ENCODE assay signal across 12 cellular contexts in the genomic region with DNA sequence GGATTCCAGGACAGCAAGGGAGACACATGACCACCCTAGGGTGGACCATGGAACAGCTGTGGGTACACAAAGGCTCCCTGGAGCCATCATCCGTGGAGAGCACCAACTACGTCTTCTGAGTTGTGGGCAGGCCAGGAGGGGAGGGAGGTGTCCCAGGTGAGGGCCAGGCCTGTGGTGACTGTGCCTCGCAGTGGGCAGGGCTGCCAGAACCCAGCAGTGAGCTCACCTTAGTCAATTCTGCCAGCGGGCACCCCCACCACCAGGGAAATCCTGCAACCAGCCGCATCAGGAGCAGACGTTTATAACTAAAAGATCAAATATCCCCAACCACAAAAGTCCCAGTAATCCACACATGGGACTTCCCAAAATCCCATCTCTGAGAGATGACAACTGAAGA. TPM values are rescaled to one million over a fixed set of nuclear protein-coding genes. Genes with fewer than 3 reads are reported as not detected.
DNase-seq lines count a peak whose midpoint lies in the region; ATAC-seq and TF ChIP-seq lines count a peak whose summit lies in the region.
"Had no signal": no experiment of that assay in that cellular context is flagged by ENCODE, and none has a peak within 500 bp of the region (broad histone marks: within the 10 kb centered on the region; RNA-seq: fewer than 3 reads in every experiment).

No MANE protein-coding gene starts in this region.

- H3K27me3 ChIP-seq in heart left ventricle (no peaks in the 10 kb centered on the region), tibial artery (no peaks in the 10 kb centered on the region)
- H3K27me3 ChIP-seq: uterus had no signal

- TF ChIP-seq CTCF in heart left ventricle (IDR thresholded peaks at IDR 0.05) (no peak), tibial artery (IDR thresholded peaks at IDR 0.05) (no peak)

- H3K4me3 ChIP-seq in heart left ventricle (no peak overlapping the region), tibial artery (no peak overlapping the region)
- H3K4me3 ChIP-seq: uterus had no signal

- H3K36me3 Mint-ChIP-seq in naive B cell = no peaks in the 10 kb centered on the region

- no peak for TF ChIP-seq POLR2A in heart left ventricle (IDR thresholded peaks at IDR 0.05)

- H3K27ac ChIP-seq in heart left ventricle = peak overlapping the region; percentile 0 to 93 (median 72)
- peak overlapping the region; percentile 51 for H3K27ac ChIP-seq in cingulate gyrus (ENCODE audit: low read depth, low read length)
- peak overlapping the region; percentile 76 to 77 for H3K27ac ChIP-seq in tibial artery

- H3K9me3 Mint-ChIP-seq in naive B cell = no peaks in the 10 kb centered on the region

- ATAC-seq in heart left ventricle (no peak), naive B cell (ENCODE audit: low read depth in 2 of 2) (no peak)

- no peaks in the 10 kb centered on the region for H3K36me3 ChIP-seq in heart left ventricle
- H3K36me3 ChIP-seq in tibial artery = no peaks in the 10 kb centered on the region
- H3K36me3 ChIP-seq: uterus had no signal

- intact Hi-C loops in heart left ventricle (cut with DNase I) = loop anchor here in 1 of 10 donors (5.0 kb wide), 1 partner anchor 35 kb away; no protein-coding TSS in a partner anchor
- intact Hi-C loops in cardiac septum (cut with DNase I) = no loop called here
- intact Hi-C loops in tibial artery (cut with DNase I; ENCODE audit: low total_unique reads) = no loop called here

- H3K27me3 Mint-ChIP-seq in naive B cell = no peaks in the 10 kb centered on the region

- H3K9me3 ChIP-seq in heart left ventricle (no peaks in the 10 kb centered on the region), tibial artery (no peaks in the 10 kb centered on the region)
- H3K9me3 ChIP-seq: uterus had no signal

- DNase-seq in heart left ventricle (no peak), cardiac septum (ENCODE audit: low spot score) (no peak), naive B cell (no peak), tibial artery (no peak), A172 (ENCODE audit: low spot score) (no peak), SKM-1 treated with dmso at 0.1 percent for 144 hours (lab: John Stamatoyannopoulos, UW; ENCODE audit: unreplicated experiment) (no peak), islet precursor cell (no peak)
- DNase-seq: activated naive CD4-positive, alpha-beta T cell treated with anti-CD3 and anti-CD28 coated beads, Interleukin-2, amount 50 U/mL, for 16 hours; NCI-H1092; NCI-H446 treated with DMSO at 0.1 percent for 48 hours; uterus had no signal

- H3K4me3 Mint-ChIP-seq in naive B cell = peak overlapping the region in 7 of 8 donors; percentile 2 to 77 (median 57)

- 74 to 79% (median 76%) methylated on average over 3 to 6 of the region's 6 CpGs for WGBS in heart left ventricle, 4 donors

- H3K27ac Mint-ChIP-seq in naive B cell = peak overlapping the region in 5 of 6 donors; percentile 51 to 86 (median 74)

- H3K4me1 ChIP-seq in heart left ventricle (peaks cover 53 to 100% (median 91%) of the 10 kb centered on the region in 12 donors), tibial artery (peaks cover 4 to 100% (median 88%) of the 10 kb centered on the region in 4 donors)

- H3K4me1 Mint-ChIP-seq in naive B cell = peaks cover 56 to 94% (median 84%) of the 10 kb centered on the region in 3 donors

RNA-seq across cellular contexts. Expression of a gene that starts 19.6 kb away (rescaled TPM):
- total RNA-seq in heart left ventricle = 10 to 100 TPM in 4 of 9 donors, 1 to 10 TPM in 5; 5.9 to 17.8 (median 9.1) TPM
- 1 to 10 TPM; 6.2 to 7.3 TPM for polyA plus RNA-seq in heart left ventricle
- 9.9 TPM for total RNA-seq in cardiac septum
- polyA plus RNA-seq in naive B cell (ENCODE audit: low read depth in 6 of 6) = 10 to 100 TPM in 5 of 6 donors, 1 to 10 TPM in 1; 7.0 to 19.3 (median 14.6) TPM
- 9.0 and 10.3 TPM in 2 replicates for total RNA-seq in A172 (2014; rRNA removed; shearing (Covaris generic))

RNA-seq across cellular contexts. Expression of a gene that starts 41.1 kb away (rescaled TPM):
- total RNA-seq in heart left ventricle (100 to 1,000 TPM; 136 to 353 (median 157) TPM), cardiac septum (161 TPM)
- polyA plus RNA-seq in heart left ventricle (100 to 1,000 TPM; 142 to 270 TPM), naive B cell (ENCODE audit: low read depth in 6 of 6) (100 to 1,000 TPM in 1 of 6 donors, 10 to 100 TPM in 5; 69.8 to 100 (median 71.6) TPM)
- total RNA-seq in A172 (2014; rRNA removed; shearing (Covaris generic)) = 286 and 312 TPM in 2 replicates

RNA-seq across cellular contexts. Expression of a gene that starts 55.4 kb away (rescaled TPM):
- total RNA-seq in heart left ventricle (100 to 1,000 TPM in 1 of 9 donors, 10 to 100 TPM in 8; 36.1 to 116 (median 46.7) TPM), cardiac septum (59.6 TPM)
- polyA plus RNA-seq in heart left ventricle (100 to 1,000 TPM in 1 of 2 donors, 10 to 100 TPM in 1; 36.9 to 106 TPM), naive B cell (ENCODE audit: low read depth in 6 of 6) (100 to 1,000 TPM in 1 of 6 donors, 10 to 100 TPM in 5; 75.3 to 108 (median 84.5) TPM)
- total RNA-seq in A172 (2014; rRNA removed; shearing (Covaris generic)) = 111 and 117 TPM in 2 replicates
